Comparison of ENCODE assay signal across 8 cellular contexts in genomic region chr15:67862771-67863441, GRCh38. TPM values are rescaled to one million over a fixed set of nuclear protein-coding genes. Genes with fewer than 3 reads are reported as not detected.
DNase-seq lines count a peak whose midpoint lies in the region; ATAC-seq and TF ChIP-seq lines count a peak whose summit lies in the region.

No MANE protein-coding gene starts in this region.

- POLR2A ChIA-PET in PC-3 (lab: Charles Lee; ENCODE audit: unreplicated experiment), result no interaction called here

- no peaks in the 10 kb centered on the region for H3K9me3 Mint-ChIP-seq in activated T-cell treated with anti-CD3 and anti-CD28 coated beads, Interleukin-2, amount 50 U/mL, for 4 hours

- H3K9me2 ChIP-seq in PC-3 (replicated peaks; ENCODE audit: low read length), result no peaks in the 10 kb centered on the region
- H3K9me2 ChIP-seq in hepatocyte (replicated peaks; ENCODE audit: insufficient read depth), result no peaks in the 10 kb centered on the region

- TF ChIP-seq CTCF in PC-3 (conservative IDR thresholded peaks at IDR 0.05; ENCODE audit: low read depth, low read length), result no peak
- no peak for TF ChIP-seq CTCF in hepatocyte (IDR thresholded peaks at IDR 0.05; ENCODE audit: poor library complexity)
- no peak for TF ChIP-seq CTCF in transverse colon (IDR thresholded peaks at IDR 0.05)

- peak overlapping the region; percentile 73 for H3K4me3 ChIP-seq in PC-3 (ENCODE audit: low read length)
- H3K4me3 ChIP-seq in hepatocyte, result no peak overlapping the region
- peak overlapping the region in 3 of 4 donors; percentile 28 to 57 (median 35) for H3K4me3 ChIP-seq in transverse colon

- CTCF ChIA-PET in PC-3 (lab: Charles Lee), result interaction anchor here (0.7 to 1.2 kb wide), 2 partner anchors 191 to 292 kb away, joined by 3 to 4 read pairs; partner anchors contain the start of gene PIAS1

- no peak for TF ChIP-seq POLR2A in transverse colon (IDR thresholded peaks at IDR 0.05)

- H3K4me1 Mint-ChIP-seq in activated T-cell treated with anti-CD3 and anti-CD28 coated beads, Interleukin-2, amount 50 U/mL, for 4 hours (ENCODE audit: low read depth), result peaks cover 3% of the 10 kb centered on the region

- H2AFZ ChIP-seq in PC-3 (ENCODE audit: low read length) (peak overlapping the region; percentile 99), hepatocyte (peak overlapping the region; percentile 85)

- BruUV-seq in PC-3 (replicated peaks; lab: Mats Ljungman, UMichigan), result no TSS peak

- H3K36me3 Mint-ChIP-seq in activated T-cell treated with anti-CD3 and anti-CD28 coated beads, Interleukin-2, amount 50 U/mL, for 4 hours (ENCODE audit: insufficient read depth), result no peaks in the 10 kb centered on the region

- intact Hi-C loops in PC-3 (cut with micrococcal nuclease) (loop anchor here (1.0 to 10.0 kb wide), 4 partner anchors 52 to 294 kb away; no protein-coding TSS in a partner anchor), transverse colon (cut with DNase I; ENCODE audit: low total_unique reads) (loop anchor here (2.0 to 10.0 kb wide), 3 partner anchors 192 to 348 kb away; partner anchors contain the start of gene PIAS1)

- in situ Hi-C loops in transverse colon (cut with MboI; ENCODE audit: low pct_ligation_motif_present in 1 of 4, low pct_unique_long_range_greater_than_20kb in 1 of 4, low sequenced_read_pairs in 3 of 4), result loop anchor here in 3 of 4 donors (10.0 to 25.0 kb wide), 3 partner anchors 199 to 299 kb away; partner anchors contain the start of gene PIAS1 (in 3 of the 3)

- H3K27me3 ChIP-seq in PC-3 (ENCODE audit: low read length) (no peaks in the 10 kb centered on the region), hepatocyte (no peaks in the 10 kb centered on the region), transverse colon (no peaks in the 10 kb centered on the region)

- peak overlapping the region; percentile 68; the same call in 1 of the 2 replicates for H3K9ac ChIP-seq in PC-3 (ENCODE audit: low read length)

- no peaks in the 10 kb centered on the region for H3K36me3 ChIP-seq in PC-3 (ENCODE audit: low read depth, low read length)
- H3K36me3 ChIP-seq in hepatocyte (replicated peaks; ENCODE audit: insufficient read depth, low read depth), result no peaks in the 10 kb centered on the region
- H3K36me3 ChIP-seq in transverse colon, result no peaks in the 10 kb centered on the region

- H3K27ac ChIP-seq in PC-3 (ENCODE audit: low read length) (no peak overlapping the region), hepatocyte (peak overlapping the region; percentile 56), transverse colon (peak overlapping the region; percentile 9 to 67 (median 61))

- H4K20me1 ChIP-seq in PC-3 (ENCODE audit: low read length) (no peaks in the 10 kb centered on the region), hepatocyte (ENCODE audit: insufficient read depth, poor library complexity, severe bottlenecking) (no peaks in the 10 kb centered on the region)

- peak in 1 of 2 donors; percentile 6 for ATAC-seq in activated T-cell treated with anti-CD3 and anti-CD28 coated beads, Interleukin-2, amount 50 U/mL, for 4 hours
- ATAC-seq in PC-3, result no peak
- ATAC-seq in HG03565 (IDR thresholded peaks at IDR 0.05; ENCODE audit: unreplicated experiment), result no peak
- no peak for ATAC-seq in HG03460 (IDR thresholded peaks at IDR 0.05; ENCODE audit: unreplicated experiment)
- ATAC-seq in GM19452 (IDR thresholded peaks at IDR 0.05; ENCODE audit: unreplicated experiment), result no peak

- H3K27me3 Mint-ChIP-seq in activated T-cell treated with anti-CD3 and anti-CD28 coated beads, Interleukin-2, amount 50 U/mL, for 4 hours (ENCODE audit: low read depth), result peaks cover 10% of the 10 kb centered on the region

- H3K79me2 ChIP-seq in PC-3 (ENCODE audit: low read length) (no peaks in the 10 kb centered on the region), hepatocyte (no peaks in the 10 kb centered on the region)

- H3K4me2 ChIP-seq in PC-3 (ENCODE audit: low read length), result peak overlapping the region; percentile 95
- H3K4me2 ChIP-seq in hepatocyte, result peak overlapping the region; percentile 79

- no peaks in the 10 kb centered on the region for H3K9me3 ChIP-seq in PC-3 (ENCODE audit: low read length)
- H3K9me3 ChIP-seq in hepatocyte (ENCODE audit: low read depth), result no peaks in the 10 kb centered on the region
- no peaks in the 10 kb centered on the region for H3K9me3 ChIP-seq in transverse colon

- H3K4me1 ChIP-seq in PC-3 (ENCODE audit: insufficient read depth, low read length), result peaks cover 18% of the 10 kb centered on the region
- peaks cover 11% of the 10 kb centered on the region for H3K4me1 ChIP-seq in hepatocyte (ENCODE audit: insufficient read depth)
- peaks cover 3 to 12% (median 10%) of the 10 kb centered on the region in 4 donors for H3K4me1 ChIP-seq in transverse colon

- no peak for TF ChIP-seq EP300 in transverse colon (IDR thresholded peaks at IDR 0.05; ENCODE audit: low read depth)

- H3F3A ChIP-seq in PC-3 (ENCODE audit: low read length, unreplicated experiment), result no peaks in the 10 kb centered on the region

- WGBS in hepatocyte (ENCODE audit: low lambda C conversion rate, missing lambda C conversion rate), result 72% methylated on average over 15 of the region's 15 CpGs
- WGBS in transverse colon (ENCODE audit: low coverage in 1 of 2), 2 donors, result 52% methylated on average over 6 to 15 of the region's 15 CpGs

- peak overlapping the region; percentile 8 for H3K4me3 Mint-ChIP-seq in activated T-cell treated with anti-CD3 and anti-CD28 coated beads, Interleukin-2, amount 50 U/mL, for 4 hours

- DNase-seq in activated T-cell treated with anti-CD3 and anti-CD28 coated beads, Interleukin-2, amount 50 U/mL, for 4 hours, result no peak
- DNase-seq in activated T-cell treated with anti-CD3 and anti-CD28 coated beads, Interleukin-2, amount 50 U/mL, for 48 hours, result no peak
- no peak for DNase-seq in PC-3
- no peak for DNase-seq in hepatocyte (ENCODE audit: low spot score)
- DNase-seq in transverse colon, result no peak

RNA-seq across cellular contexts. Expression of gene RNU6-1, which starts 23.1 kb away (rescaled TPM):
- total RNA-seq in activated T-cell treated with anti-CD3 and anti-CD28 coated beads, Interleukin-2, amount 50 U/mL, for 4 hours, result not detected
- not detected in 2 replicates for total RNA-seq in PC-3 (2014; rRNA removed)
- total RNA-seq in hepatocyte, result not detected in 2 replicates
- polyA plus RNA-seq in hepatocyte, result not detected in 2 replicates
- total RNA-seq in transverse colon, result not detected

RNA-seq across cellular contexts. Expression of gene SKOR1, which starts 37.6 kb away (rescaled TPM):
- total RNA-seq in activated T-cell treated with anti-CD3 and anti-CD28 coated beads, Interleukin-2, amount 50 U/mL, for 4 hours, result under 1 TPM; 0.15 to 0.34 (median 0.33) TPM
- total RNA-seq in PC-3 (2014; rRNA removed) (0.11 and 0.35 TPM in 2 replicates), hepatocyte (0.12 and 0.23 TPM in 2 replicates), transverse colon (under 1 TPM in 2 of 4 donors, not detected in 2; 0.27 to 0.79 TPM)
- polyA plus RNA-seq in hepatocyte, result 0.26 and 0.52 TPM in 2 replicates
